8 cellular contexts compared by ENCODE assay signal in genomic region chr7:17690030-17690429, GRCh38.
DNase-seq lines count a peak whose midpoint lies in the region; ATAC-seq and TF ChIP-seq lines count a peak whose summit lies in the region.

No MANE protein-coding gene starts in this region.

- H3K9ac ChIP-seq in fibroblast of lung (ENCODE audit: insufficient read depth, low read length): no peak overlapping the region

- CTCF ChIA-PET in BJ (lab: Yijun Ruan, JAX): interaction anchor here (0.6 to 1.3 kb wide), 4 partner anchors 9 to 655 kb away, joined by 3 to 11 read pairs (median 4); no protein-coding TSS in a partner anchor

- H3K4me3 ChIP-seq in BJ (ENCODE audit: low read depth, low read length) (no peak overlapping the region), NB4 (ENCODE audit: low read depth, low read length) (no peak overlapping the region), fibroblast of lung (replicated peaks in 1 of 4; ENCODE audit: control extremely low read depth in 1 of 4, insufficient read depth in 1 of 4, low read depth in 3 of 4, low read length in 4 of 4) (no peak overlapping the region), spleen (no peak overlapping the region)
- H3K4me3 ChIP-seq in effector memory CD4-positive, alpha-beta T cell (ENCODE audit: insufficient read depth, low read depth, low read length, poor library complexity, severe bottlenecking): no peak overlapping the region

- no peaks in the 10 kb centered on the region for H4K20me1 ChIP-seq in fibroblast of lung (ENCODE audit: control insufficient read depth, extremely low read depth, insufficient read depth, low read length)

- H3K4me1 ChIP-seq in fibroblast of lung (ENCODE audit: control insufficient read depth, extremely low read depth, insufficient read depth, low read length): peaks cover 3% of the 10 kb centered on the region
- H3K4me1 ChIP-seq in spleen: no peaks in the 10 kb centered on the region
- H3K4me1 ChIP-seq in effector memory CD4-positive, alpha-beta T cell (ENCODE audit: control insufficient read depth, insufficient read depth, low read length, poor library complexity, severe bottlenecking): no peaks in the 10 kb centered on the region

- intact Hi-C loops in spleen (cut with DNase I; ENCODE audit: low total_unique reads): no loop called here

- TF ChIP-seq POLR2A in NB4 (IDR thresholded peaks at IDR 0.05; ENCODE audit: extremely low read depth, insufficient read length) (no peak), spleen (IDR thresholded peaks at IDR 0.05) (no peak)

- no peak overlapping the region for H3K27ac ChIP-seq in fibroblast of lung (ENCODE audit: insufficient read depth, low read length)
- no peak overlapping the region for H3K27ac ChIP-seq in spleen
- H3K27ac ChIP-seq in effector memory CD4-positive, alpha-beta T cell (ENCODE audit: insufficient read depth, low read length, poor library complexity, severe bottlenecking): no peak overlapping the region

- ATAC-seq in GM21723 (IDR thresholded peaks at IDR 0.05; ENCODE audit: unreplicated experiment): peak; percentile 87

- POLR2A ChIA-PET in BJ (lab: Charles Lee): no interaction called here

- 27 to 44% (median 35%) methylated on average over 4 of the region's 4 CpGs for WGBS in spleen, 5 donors

- H3K36me3 ChIP-seq in BJ (ENCODE audit: control insufficient read depth, insufficient read depth, low read length): no peaks in the 10 kb centered on the region
- H3K36me3 ChIP-seq in fibroblast of lung (ENCODE audit: control insufficient read depth, insufficient read depth, low read length): no peaks in the 10 kb centered on the region
- no peaks in the 10 kb centered on the region for H3K36me3 ChIP-seq in spleen
- no peaks in the 10 kb centered on the region for H3K36me3 ChIP-seq in effector memory CD4-positive, alpha-beta T cell (ENCODE audit: control insufficient read depth, insufficient read depth, low read length)

- H3K4me2 ChIP-seq in fibroblast of lung (ENCODE audit: extremely low read depth, insufficient read depth, low read length): no peak overlapping the region

- TF ChIP-seq CTCF in BJ (IDR thresholded peaks at IDR 0.05; ENCODE audit: insufficient read depth, low read depth, low read length): no peak
- no peak for TF ChIP-seq CTCF in NB4 (IDR thresholded peaks at IDR 0.05; ENCODE audit: low read depth, low read length)
- no peak for TF ChIP-seq CTCF in fibroblast of lung (conservative IDR thresholded peaks at IDR 0.05 in 1 of 2, IDR thresholded peaks at IDR 0.05 in 1 of 2; ENCODE audit: low read depth in 1 of 2, low read length in 2 of 2)
- TF ChIP-seq CTCF in spleen (IDR thresholded peaks at IDR 0.05 in 8 of 11, conservative IDR thresholded peaks at IDR 0.05 in 3 of 11): no peak

- H3K27me3 ChIP-seq in BJ (ENCODE audit: control insufficient read depth, insufficient read depth, low read length): no peaks in the 10 kb centered on the region
- no peaks in the 10 kb centered on the region for H3K27me3 ChIP-seq in fibroblast of lung (ENCODE audit: control insufficient read depth, insufficient read depth, low read length)
- no peaks in the 10 kb centered on the region for H3K27me3 ChIP-seq in spleen (replicated peaks in 1 of 7)
- H3K27me3 ChIP-seq in effector memory CD4-positive, alpha-beta T cell (replicated peaks; ENCODE audit: control insufficient read depth, insufficient read depth, low read length, poor library complexity, severe bottlenecking): no peaks in the 10 kb centered on the region

- no peaks in the 10 kb centered on the region for H3K79me2 ChIP-seq in fibroblast of lung (ENCODE audit: control insufficient read depth, insufficient read depth, low read length)

- DNase-seq in BJ (ENCODE audit: low read depth) (peak; percentile 80), NB4 (ENCODE audit: low read depth) (peak; percentile 96), fibroblast of lung (ENCODE audit: low read depth in 2 of 2) (peak; percentile 95 to 99), activated T-cell treated with anti-CD3 and anti-CD28 coated beads for 4 hours (no peak), spleen (no peak), DMS114 treated with DMSO at 0.1 percent for 48 hours (lab: John Stamatoyannopoulos, UW; ENCODE audit: unreplicated experiment) (no peak)
- no peak for DNase-seq in effector memory CD4-positive, alpha-beta T cell

- H2AFZ ChIP-seq in fibroblast of lung (ENCODE audit: low read length): no peak overlapping the region

- H3K9me3 ChIP-seq in fibroblast of lung (ENCODE audit: control insufficient read depth, insufficient read depth, low read depth, low read length) (no peaks in the 10 kb centered on the region), spleen (no peaks in the 10 kb centered on the region)
- H3K9me3 ChIP-seq in effector memory CD4-positive, alpha-beta T cell (ENCODE audit: control insufficient read depth, low read length): no peaks in the 10 kb centered on the region

Comparison
In these comparisons a context has a peak if more than half of its experiments do, and no peak if none do; other contexts are left out.
1. DNase-seq: peak in BJ (single experiment), NB4 (single experiment) and fibroblast of lung (2 of 2); none in activated T-cell treated with anti-CD3 and anti-CD28 coated beads for 4 hours (single experiment), spleen (single experiment), DMS114 treated with DMSO at 0.1 percent for 48 hours (single experiment) and effector memory CD4-positive, alpha-beta T cell (0 of 3).